ENCODE assay signal across 8 cellular contexts in the genomic region with DNA sequence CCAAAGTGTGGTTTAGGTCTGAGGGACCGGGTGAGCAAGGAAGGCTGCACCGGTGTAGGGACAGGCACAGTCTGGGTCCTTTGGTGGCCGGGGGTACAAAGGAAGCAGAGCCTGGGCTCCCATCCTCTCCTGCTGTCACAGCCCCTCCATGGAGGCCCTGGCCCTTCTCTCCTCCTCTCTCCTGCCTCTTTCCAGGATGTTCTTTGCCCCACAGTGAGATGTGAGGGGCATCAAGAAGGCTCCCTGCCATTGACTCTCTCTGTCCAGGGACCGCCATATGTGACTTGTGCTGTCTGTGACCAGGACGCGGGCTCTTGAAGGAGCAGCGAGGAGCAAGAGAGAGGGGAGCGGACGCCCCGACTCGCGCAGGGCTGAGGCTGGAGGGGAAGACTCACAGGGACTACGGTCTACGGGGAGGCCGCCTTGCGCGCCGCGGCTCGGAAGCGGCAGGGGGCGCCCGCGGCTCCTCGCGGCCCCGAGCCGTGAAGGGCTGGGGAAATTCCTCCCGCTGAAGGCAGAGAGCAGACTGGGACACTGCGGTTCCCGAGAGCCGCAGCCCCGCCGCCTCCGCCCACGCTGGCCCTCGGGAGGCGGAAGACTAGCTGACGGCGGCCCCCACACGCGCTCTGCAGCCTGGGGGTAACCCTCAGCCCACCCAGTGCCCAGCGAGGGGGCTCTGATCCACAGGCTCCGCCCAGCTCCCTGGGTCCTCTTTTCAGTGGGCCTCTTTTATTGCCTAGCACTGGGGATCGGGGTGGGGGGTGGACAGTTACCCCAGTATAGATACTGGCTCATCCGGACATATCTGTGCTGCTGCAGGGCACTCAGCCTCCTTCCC. TPM values are rescaled to one million over a fixed set of nuclear protein-coding genes. Genes with fewer than 3 reads are reported as not detected.
A peak's percentile ranks its signal among the peaks of the same experiment; 100 is the strongest.
DNase-seq lines count a peak whose midpoint lies in the region; ATAC-seq lines count a peak whose summit lies in the region.

No MANE protein-coding gene starts in this region.

- peak; percentile 89 for DNase-seq in COLO668 (lab: John Stamatoyannopoulos, UW; ENCODE audit: unreplicated experiment)
- DNase-seq in HK-2 (ENCODE audit: unreplicated experiment) = peak; percentile 80
- peak; percentile 74 for DNase-seq in NOMO-1 treated with DMSO at 0.1 percent for 48 hours (lab: John Stamatoyannopoulos, UW; ENCODE audit: unreplicated experiment)
- DNase-seq in activated T-cell treated with anti-CD3 and anti-CD28 coated beads for 1 hour (ENCODE audit: low read depth) = peak; percentile 63
- peak; percentile 51 to 55 for DNase-seq in stimulated activated CD8-positive, alpha-beta memory T cell treated with anti-CD3 and anti-CD28 coated beads, Interleukin-7, amount 100 ng/mL, for 1 hour (ENCODE audit: low read depth in 2 of 2)

- ATAC-seq in GM19463 (IDR thresholded peaks at IDR 0.05; ENCODE audit: unreplicated experiment) = peak; percentile 98

- H3K4me1 ChIP-seq in esophagus (ENCODE audit: control insufficient read depth in 2 of 2, insufficient read depth in 2 of 2, low read length in 1 of 2) (peaks cover 0 to 2% of the 10 kb centered on the region in 2 donors), muscle layer of colon (ENCODE audit: insufficient read depth, low read length) (peaks cover 18% of the 10 kb centered on the region)

- 8 to 10% methylated on average over 38 to 46 of the region's 46 CpGs for WGBS in esophagus, 2 donors

- H3K27me3 ChIP-seq in esophagus (ENCODE audit: control insufficient read depth in 1 of 2, insufficient read depth in 2 of 2, low read length in 2 of 2) (no peaks in the 10 kb centered on the region), muscle layer of colon (ENCODE audit: control insufficient read depth in 1 of 2, insufficient read depth in 2 of 2, low read length in 2 of 2) (no peaks in the 10 kb centered on the region)

- H3K4me3 ChIP-seq in esophagus (ENCODE audit: low read depth in 1 of 2, low read length in 2 of 2) (peak overlapping the region; percentile 34 to 41), muscle layer of colon (ENCODE audit: low read depth in 1 of 2, low read length in 2 of 2) (peak overlapping the region; percentile 55 to 59)

- H3K9me3 ChIP-seq in esophagus (ENCODE audit: control insufficient read depth in 2 of 2, insufficient read depth in 1 of 2, low read depth in 1 of 2, low read length in 1 of 2) (no peaks in the 10 kb centered on the region), muscle layer of colon (ENCODE audit: low read length) (no peaks in the 10 kb centered on the region)

- H3K36me3 ChIP-seq in esophagus (ENCODE audit: control insufficient read depth in 2 of 2, insufficient read depth in 2 of 2, low read length in 1 of 2) = no peaks in the 10 kb centered on the region
- no peaks in the 10 kb centered on the region for H3K36me3 ChIP-seq in muscle layer of colon (ENCODE audit: insufficient read depth, low read length)

- no peak overlapping the region for H3K9ac ChIP-seq in muscle layer of colon (ENCODE audit: low read length)

- no peak overlapping the region for H3K27ac ChIP-seq in esophagus (ENCODE audit: low read depth in 2 of 2, low read length in 1 of 2)
- H3K27ac ChIP-seq in muscle layer of colon (ENCODE audit: low read depth, low read length) = no peak overlapping the region

RNA-seq across cellular contexts. Expression of gene MAB21L3, which starts 40.8 kb away (rescaled TPM):
- 1 to 10 TPM; 2.8 to 7.8 TPM for polyA plus RNA-seq in esophagus
